18 cellular contexts compared by ENCODE assay signal in genomic region chr12:24222968-24223367, GRCh38.
A peak's percentile ranks its signal among the peaks of the same experiment; 100 is the strongest.
DNase-seq lines count a peak whose midpoint lies in the region; ATAC-seq, FAIRE-seq and TF ChIP-seq lines count a peak whose summit lies in the region.
"Had no signal": no experiment of that assay in that cellular context is flagged by ENCODE, and none has a peak within 500 bp of the region (broad histone marks: within the 10 kb centered on the region; RNA-seq: fewer than 3 reads in every experiment).

No MANE protein-coding gene starts in this region.

- DNase-seq in AG08396 (ENCODE audit: low spot score): peak; percentile 37
- DNase-seq in MV-4-11 (lab: John Stamatoyannopoulos, UW): peak; percentile 44
- DNase-seq in mammary epithelial cell: peak; percentile 85
- peak; percentile 52 for DNase-seq in keratinocyte (ENCODE audit: low read depth, low spot score)
- no peak for DNase-seq in cerebellar cortex (ENCODE audit: low spot score)
- DNase-seq in medulla oblongata (ENCODE audit: extremely low spot score): no peak
- no peak for DNase-seq in HuH-7.5 (ENCODE audit: low spot score)
- DNase-seq: activated CD8-positive, alpha-beta memory T cell treated with anti-CD3 and anti-CD28 coated beads for 24 hours; activated gamma-delta T cell; Karpas-422; NCI-H2029 treated with DMSO at 0.1 percent for 48 hours; nucleus accumbens; SIG-M5; substantia nigra had no signal

- H2AFZ ChIP-seq in mammary epithelial cell (ENCODE audit: low read depth, low read length) (no peak overlapping the region), keratinocyte (ENCODE audit: control insufficient read depth, low read length) (peak overlapping the region; percentile 39)

- in situ Hi-C loops in mammary epithelial cell (cut with MboI; ENCODE audit: low sequenced_read_pairs in 2 of 2): no loop called here

- H3K4me1 ChIP-seq in mammary epithelial cell (ENCODE audit: insufficient read depth, low read length) (peaks cover 5% of the 10 kb centered on the region), keratinocyte (ENCODE audit: control insufficient read depth, extremely low read depth, insufficient read depth, low read length) (peaks cover 26% of the 10 kb centered on the region)
- H3K4me1 ChIP-seq: HAP-1 had no signal

- 0% methylated on average over 1 of the region's 1 CpG for WGBS in mammary epithelial cell (ENCODE audit: low coverage, missing lambda C conversion rate)

- H3K27me3 ChIP-seq in mammary epithelial cell (ENCODE audit: insufficient read depth, low read length): no peaks in the 10 kb centered on the region
- H3K27me3 ChIP-seq in keratinocyte (ENCODE audit: control insufficient read depth, extremely low read depth, insufficient read depth, low read length): no peaks in the 10 kb centered on the region
- H3K27me3 ChIP-seq: cardiac muscle cell had no signal

- BruUV-seq in mammary epithelial cell (replicated peaks; lab: Mats Ljungman, UMichigan): no TSS peak

- intact Hi-C loops in mammary epithelial cell (cut with micrococcal nuclease): no loop called here

- CTCF ChIA-PET in mammary epithelial cell (lab: Charles Lee; ENCODE audit: low non-redundant PET): no interaction called here

- TF ChIP-seq CTCF in mammary epithelial cell (conservative IDR thresholded peaks at IDR 0.05 in 1 of 2, IDR thresholded peaks at IDR 0.05 in 1 of 2; ENCODE audit: extremely low read depth in 1 of 2, insufficient read depth in 1 of 2, low read depth in 1 of 2, low read length in 2 of 2) (no peak), keratinocyte (optimal IDR thresholded peaks at IDR 0.05 in 1 of 3, IDR thresholded peaks at IDR 0.05 in 1 of 3, conservative IDR thresholded peaks at IDR 0.05 in 1 of 3; ENCODE audit: extremely low read depth in 1 of 3, insufficient read depth in 2 of 3, low read length in 3 of 3) (no peak)

- no peak for ATAC-seq in HG03469 (IDR thresholded peaks at IDR 0.05; ENCODE audit: unreplicated experiment)

- H4K20me1 ChIP-seq in mammary epithelial cell (ENCODE audit: insufficient read depth, low read length): no peaks in the 10 kb centered on the region
- no peaks in the 10 kb centered on the region for H4K20me1 ChIP-seq in keratinocyte (ENCODE audit: control insufficient read depth, extremely low read depth, insufficient read depth, low read length)

- H3K4me2 ChIP-seq in mammary epithelial cell (ENCODE audit: insufficient read depth, low read depth, low read length) (no peak overlapping the region), keratinocyte (ENCODE audit: control insufficient read depth, extremely low read depth, insufficient read depth, low read depth, low read length) (peak overlapping the region; percentile 6)

- H3K36me3 ChIP-seq in mammary epithelial cell (ENCODE audit: insufficient read depth, low read length) (no peaks in the 10 kb centered on the region), keratinocyte (ENCODE audit: control insufficient read depth in 2 of 2, extremely low read depth in 1 of 2, insufficient read depth in 2 of 2, low read length in 2 of 2) (no peaks in the 10 kb centered on the region)
- H3K36me3 ChIP-seq: cardiac muscle cell, HAP-1 had no signal

- no peak overlapping the region for H3K9ac ChIP-seq in mammary epithelial cell (ENCODE audit: insufficient read depth, low read length)
- H3K9ac ChIP-seq in keratinocyte (ENCODE audit: control insufficient read depth, extremely low read depth, insufficient read depth, low read length): no peak overlapping the region

- H3K9me3 ChIP-seq in mammary epithelial cell (replicated peaks; ENCODE audit: insufficient read depth, low read length): no peaks in the 10 kb centered on the region
- H3K9me3 ChIP-seq in keratinocyte (ENCODE audit: control insufficient read depth, low read depth, low read length): no peaks in the 10 kb centered on the region
- H3K9me3 ChIP-seq: HAP-1 had no signal

- H3K79me2 ChIP-seq in mammary epithelial cell (ENCODE audit: insufficient read depth, low read length) (no peaks in the 10 kb centered on the region), keratinocyte (ENCODE audit: control insufficient read depth, insufficient read depth, low read length) (no peaks in the 10 kb centered on the region)

- H3K27ac ChIP-seq in mammary epithelial cell (ENCODE audit: insufficient read depth, low read depth, low read length) (peak overlapping the region; percentile 48), keratinocyte (ENCODE audit: control insufficient read depth, insufficient read depth, low read length) (peak overlapping the region; percentile 67)
- H3K27ac ChIP-seq: cardiac muscle cell had no signal

- no peaks in the 10 kb centered on the region for H3K9me1 ChIP-seq in keratinocyte (ENCODE audit: control insufficient read depth, extremely low read depth, insufficient read depth, low read length)

- FAIRE-seq in keratinocyte (lab: Jason Lieb, UNC): peak; percentile 90

- no peak overlapping the region for H3K4me3 ChIP-seq in mammary epithelial cell (replicated peaks in 1 of 3; ENCODE audit: insufficient read depth in 1 of 3, low read depth in 2 of 3, low read length in 3 of 3)
- no peak overlapping the region for H3K4me3 ChIP-seq in keratinocyte (ENCODE audit: control insufficient read depth in 2 of 3, extremely low read depth in 1 of 3, insufficient read depth in 2 of 3, low read depth in 1 of 3, low read length in 3 of 3)
- H3K4me3 ChIP-seq: cardiac muscle cell, HAP-1, lung had no signal

- dilution Hi-C loops in mammary epithelial cell (cut with HindIII; ENCODE audit: low sequenced_read_pairs) (no loop called here), keratinocyte (cut with MboI; ENCODE audit: extremely low pct_ligation_motif_present, low sequenced_read_pairs) (no loop called here)

Comparison
In these comparisons a context has a peak if more than half of its experiments do, and no peak if none do; other contexts are left out.
1. DNase-seq: peak in AG08396 (single experiment), MV-4-11 (single experiment), mammary epithelial cell (single experiment) and keratinocyte (single experiment); none in cerebellar cortex (single experiment), medulla oblongata (single experiment) and HuH-7.5 (single experiment).